In genomic region chr7:5488286-5488878, GRCh38 we compare ENCODE assay signal across 11 cellular contexts. TPM values are rescaled to one million over a fixed set of nuclear protein-coding genes. Genes with fewer than 3 reads are reported as not detected.
DNase-seq lines count a peak whose midpoint lies in the region; ATAC-seq, FAIRE-seq and TF ChIP-seq lines count a peak whose summit lies in the region.
"Had no signal": no experiment of that assay in that cellular context is flagged by ENCODE, and none has a peak within 500 bp of the region (broad histone marks: within the 10 kb centered on the region; RNA-seq: fewer than 3 reads in every experiment).

No MANE protein-coding gene starts in this region.

- TF ChIP-seq CTCF in CD8-positive, alpha-beta T cell (IDR thresholded peaks at IDR 0.05): no peak
- TF ChIP-seq CTCF in H1 (IDR thresholded peaks at IDR 0.05; ENCODE audit: control extremely low read depth in 1 of 3, insufficient read depth in 1 of 3, low read depth in 1 of 3, low read length in 3 of 3) (no peak), BE2C (IDR thresholded peaks at IDR 0.05; ENCODE audit: low read depth, low read length) (no peak)

- no peak overlapping the region; a peak in 1 of 22 replicates for H3K9ac ChIP-seq in BLaER1 treated with 17β-estradiol and CSF1 and Interleukin-3, amounts not matched to agents 10 nM and 100 nM
- no peak overlapping the region for H3K9ac ChIP-seq in H1 (replicated peaks in 1 of 4; ENCODE audit: extremely low read depth in 1 of 4, low read depth in 3 of 4, low read length in 3 of 4)

- no peak overlapping the region for H3K23ac ChIP-seq in H1 (ENCODE audit: insufficient read length)

- H3K4me2 ChIP-seq in BLaER1 treated with 17β-estradiol and CSF1 and Interleukin-3, amounts not matched to agents 10 nM and 100 nM: peak overlapping the region; percentile 87 to 100 (median 96); a peak in 21 of 22 replicates
- H3K4me2 ChIP-seq in H1 (ENCODE audit: insufficient read depth in 1 of 2, low read depth in 2 of 2, low read length in 2 of 2): no peak overlapping the region

- intact Hi-C loops in CD8-positive, alpha-beta T cell (cut with DNase I, micrococcal nuclease): no loop called here

- H4K20me1 ChIP-seq in BLaER1 treated with 17β-estradiol and CSF1 and Interleukin-3, amounts not matched to agents 10 nM and 100 nM: peaks cover 16 to 49% (median 39%) of the 10 kb centered on the region in 11 experiments; a peak in 19 of 22 replicates
- peaks cover 3 to 12% of the 10 kb centered on the region in 2 experiments for H4K20me1 ChIP-seq in H1 (replicated peaks in 1 of 2; ENCODE audit: control insufficient read depth in 1 of 2, insufficient read depth in 2 of 2, low read length in 2 of 2)

- H3K23me2 ChIP-seq in H1 (ENCODE audit: low read depth, low read length): no peaks in the 10 kb centered on the region

- no peak overlapping the region for H4K5ac ChIP-seq in H1 (ENCODE audit: insufficient read length, low read depth, low read length)

- no peak overlapping the region for H3K4ac ChIP-seq in H1 (replicated peaks; ENCODE audit: insufficient read length, low read depth, low read length)

- H3K27me3 ChIP-seq in BLaER1 treated with 17β-estradiol and CSF1 and Interleukin-3, amounts not matched to agents 10 nM and 100 nM: no peaks in the 10 kb centered on the region
- H3K27me3 ChIP-seq in CD8-positive, alpha-beta T cell (ENCODE audit: insufficient read depth, low read length): no peaks in the 10 kb centered on the region
- H3K27me3 ChIP-seq in H1 (replicated peaks in 1 of 4; ENCODE audit: control insufficient read depth in 3 of 4, extremely low read depth in 1 of 4, insufficient read depth in 3 of 4, low read length in 3 of 4) (no peaks in the 10 kb centered on the region), BE2C (no peaks in the 10 kb centered on the region), HAP-1 (ENCODE audit: low read depth) (no peaks in the 10 kb centered on the region)
- H3K27me3 ChIP-seq: cardiac muscle cell, transverse colon had no signal

- no peak for TF ChIP-seq RAD21 in H1 (IDR thresholded peaks at IDR 0.05 in 1 of 2, conservative IDR thresholded peaks at IDR 0.05 in 1 of 2; ENCODE audit: low read depth in 2 of 2, low read length in 2 of 2)

- peak overlapping the region; percentile 77 for H3K4me3 Mint-ChIP-seq in CD8-positive, alpha-beta T cell
- peak overlapping the region; percentile 77 for H3K4me3 Mint-ChIP-seq in T-helper 17 cell

- CTCF ChIA-PET in CD8-positive, alpha-beta T cell (lab: Charles Lee): interaction anchor here (0.8 kb wide), 1 partner anchor 71 kb away, joined by 4 read pairs; no protein-coding TSS in a partner anchor
- CTCF ChIA-PET in H1 (lab: Charles Lee; ENCODE audit: partially characterized antibody): interaction anchor here (0.6 to 1.1 kb wide), 5 partner anchors 37 to 318 kb away, joined by 3 read pairs; no protein-coding TSS in a partner anchor

- no peak overlapping the region for H3K4me3 ChIP-seq in BLaER1 treated with 17β-estradiol and CSF1 and Interleukin-3, amounts not matched to agents 10 nM and 100 nM
- H3K4me3 ChIP-seq in CD8-positive, alpha-beta T cell (ENCODE audit: low read depth, low read length): peak overlapping the region; percentile 58
- no peak overlapping the region for H3K4me3 ChIP-seq in H1 (ENCODE audit: extremely low read depth in 1 of 4, insufficient read depth in 2 of 4, low read depth in 3 of 4, low read length in 4 of 4)
- H3K4me3 ChIP-seq in BE2C (ENCODE audit: low read depth, low read length): no peak overlapping the region
- no peak overlapping the region for H3K4me3 ChIP-seq in HAP-1
- H3K4me3 ChIP-seq: cardiac muscle cell, transverse colon had no signal

- no peak overlapping the region for H3K27ac Mint-ChIP-seq in CD8-positive, alpha-beta T cell
- H3K27ac Mint-ChIP-seq in T-helper 17 cell: no peak overlapping the region

- H2AK5ac ChIP-seq in H1 (ENCODE audit: low read depth, low read length): no peak overlapping the region

- POLR2A ChIA-PET in CD8-positive, alpha-beta T cell (lab: Charles Lee): interaction anchor here (0.9 kb wide), 1 partner anchor 40 kb away, joined by 4 read pairs; no protein-coding TSS in a partner anchor
- POLR2A ChIA-PET in H1 (lab: Charles Lee; ENCODE audit: partially characterized antibody): interaction anchor here (0.7 to 1.0 kb wide), 2 partner anchors 30 to 64 kb away, joined by 3 to 5 read pairs; no protein-coding TSS in a partner anchor

- H3K27me3 Mint-ChIP-seq in CD8-positive, alpha-beta T cell (ENCODE audit: low read depth): no peaks in the 10 kb centered on the region
- H3K27me3 Mint-ChIP-seq in T-helper 17 cell: no peaks in the 10 kb centered on the region

- no peak overlapping the region for H3K27ac ChIP-seq in BLaER1 treated with 17β-estradiol and CSF1 and Interleukin-3, amounts not matched to agents 10 nM and 100 nM
- no peak overlapping the region for H3K27ac ChIP-seq in CD8-positive, alpha-beta T cell (ENCODE audit: low read depth, low read length)
- no peak overlapping the region; the same call in 1 of the 2 replicates for H3K27ac ChIP-seq in H1 (ENCODE audit: low read depth, low read length)
- H3K27ac ChIP-seq: cardiac muscle cell, transverse colon had no signal

- no peak overlapping the region for H2BK120ac ChIP-seq in H1 (replicated peaks; ENCODE audit: low read depth, low read length)

- H2BK20ac ChIP-seq in H1 (ENCODE audit: low read length): no peak overlapping the region

- no peak for TF ChIP-seq POLR2A in H1 (IDR thresholded peaks at IDR 0.05; ENCODE audit: control extremely low read depth in 1 of 2, low read depth in 2 of 2, low read length in 2 of 2)

- no peaks in the 10 kb centered on the region for H3K9me3 ChIP-seq in BLaER1 treated with 17β-estradiol and CSF1 and Interleukin-3, amounts not matched to agents 10 nM and 100 nM (replicated peaks in 1 of 11)
- H3K9me3 ChIP-seq in CD8-positive, alpha-beta T cell (ENCODE audit: low read length): no peaks in the 10 kb centered on the region
- H3K9me3 ChIP-seq in T-helper 17 cell (ENCODE audit: control insufficient read depth, low read length, poor library complexity, severe bottlenecking) (no peaks in the 10 kb centered on the region), H1 (ENCODE audit: insufficient read depth in 2 of 2, low read depth in 1 of 2, low read length in 1 of 2) (no peaks in the 10 kb centered on the region), BE2C (no peaks in the 10 kb centered on the region), HAP-1 (no peaks in the 10 kb centered on the region)
- H3K9me3 ChIP-seq: transverse colon had no signal

- H3K4me1 ChIP-seq in BLaER1 treated with 17β-estradiol and CSF1 and Interleukin-3, amounts not matched to agents 10 nM and 100 nM: peaks cover 34 to 76% (median 58%) of the 10 kb centered on the region in 10 experiments
- H3K4me1 ChIP-seq in CD8-positive, alpha-beta T cell (ENCODE audit: insufficient read depth, low read length): peaks cover 19% of the 10 kb centered on the region
- H3K4me1 ChIP-seq in H1 (replicated peaks in 1 of 4; ENCODE audit: control insufficient read depth in 3 of 4, insufficient read depth in 4 of 4, low read length in 3 of 4) (peaks cover 0 to 17% (median 12%) of the 10 kb centered on the region in 4 experiments; a peak in 5 of 7 replicates), BE2C (peaks cover 15% of the 10 kb centered on the region), HAP-1 (no peaks in the 10 kb centered on the region)

- no peak overlapping the region for H3K56ac ChIP-seq in H1 (replicated peaks; ENCODE audit: insufficient read length, low read depth, low read length)

- FAIRE-seq in H1 (lab: Jason Lieb, UNC): no peak
- FAIRE-seq: endothelial cell of umbilical vein had no signal

- H3K79me2 ChIP-seq in H1 (ENCODE audit: control insufficient read depth in 1 of 2, insufficient read depth in 2 of 2, low read length in 2 of 2): no peaks in the 10 kb centered on the region

- peaks cover 2% of the 10 kb centered on the region for H3K36me3 Mint-ChIP-seq in CD8-positive, alpha-beta T cell
- H3K36me3 Mint-ChIP-seq in T-helper 17 cell (ENCODE audit: low read depth): no peaks in the 10 kb centered on the region

- no peak overlapping the region for H4K91ac ChIP-seq in H1 (replicated peaks; ENCODE audit: insufficient read length, low read length)

- no peaks in the 10 kb centered on the region for H3K9me3 Mint-ChIP-seq in CD8-positive, alpha-beta T cell

- H3K4me1 Mint-ChIP-seq in CD8-positive, alpha-beta T cell (ENCODE audit: low read depth): peaks cover 31% of the 10 kb centered on the region
- peaks cover 12% of the 10 kb centered on the region for H3K4me1 Mint-ChIP-seq in T-helper 17 cell

- H3K36me3 ChIP-seq in BLaER1 treated with 17β-estradiol and CSF1 and Interleukin-3, amounts not matched to agents 10 nM and 100 nM: peaks cover 0 to 29% (median 9%) of the 10 kb centered on the region in 11 experiments; a peak in 12 of 22 replicates
- no peaks in the 10 kb centered on the region for H3K36me3 ChIP-seq in CD8-positive, alpha-beta T cell (ENCODE audit: insufficient read depth, low read length)
- peaks cover 0 to 4% (median 2%) of the 10 kb centered on the region in 4 experiments; a peak in 3 of 8 replicates for H3K36me3 ChIP-seq in H1 (ENCODE audit: control insufficient read depth in 2 of 4, insufficient read depth in 4 of 4, low read length in 3 of 4)
- H3K36me3 ChIP-seq in BE2C: 0 out of 2 replicates have a peak, but pooled peaks cover 2% of the 10 kb centered on the region
- 0 out of 2 replicates have a peak, but pooled peaks cover 2% of the 10 kb centered on the region for H3K36me3 ChIP-seq in HAP-1 (replicated peaks)
- H3K36me3 ChIP-seq: cardiac muscle cell, transverse colon had no signal

- no peak overlapping the region for H2BK12ac ChIP-seq in H1 (ENCODE audit: low read depth, low read length)

- in situ Hi-C loops in HAP-1 (cut with MboI; ENCODE audit: low sequenced_read_pairs): no loop called here

- no peak overlapping the region for H3K14ac ChIP-seq in H1 (ENCODE audit: insufficient read length)

- no peak overlapping the region for H2BK15ac ChIP-seq in H1 (ENCODE audit: low read length)

- H2AFZ ChIP-seq in H1 (ENCODE audit: low read length): no peak overlapping the region

- no peak overlapping the region for H3K18ac ChIP-seq in H1 (ENCODE audit: extremely low read depth, low read length)

- WGBS in H1 (ENCODE audit: extremely low coverage in 1 of 2, insufficient coverage in 1 of 2, insufficient read length in 1 of 2, insufficient replicate concordance in 2 of 2, low coverage in 1 of 2, low lambda C conversion rate in 2 of 2, missing lambda C conversion rate in 1 of 2), 2 experiments: 92% methylated on average over 26 of the region's 31 CpGs; no CpG with 5 or more reads in 1 of the 2 experiments

- TF ChIP-seq EP300 in H1 (IDR thresholded peaks at IDR 0.05; ENCODE audit: borderline replicate concordance in 1 of 2, low read depth in 2 of 2, low read length in 2 of 2): no peak

- no peak for ATAC-seq in CD8-positive, alpha-beta T cell
- ATAC-seq in T-helper 17 cell (no peak), GM21390 (IDR thresholded peaks at IDR 0.05; ENCODE audit: unreplicated experiment) (no peak)

- H3K79me1 ChIP-seq in H1 (ENCODE audit: low read depth, low read length): no peaks in the 10 kb centered on the region

- peak overlapping the region; percentile 49; the same call in 1 of the 2 replicates for H2BK5ac ChIP-seq in H1 (ENCODE audit: low read depth, low read length)

- peak in 1 of 7 experiments; percentile 31 for DNase-seq in CD8-positive, alpha-beta T cell
- DNase-seq in T-helper 17 cell (no peak), H1 (ENCODE audit: low read depth in 1 of 2, low spot score in 2 of 2) (no peak), BE2C (no peak), HAP-1 (ENCODE audit: low spot score in 2 of 2) (no peak)
- DNase-seq: activated gamma-delta T cell had no signal

- no peak overlapping the region; the same call in 1 of the 2 replicates for H4K8ac ChIP-seq in H1 (ENCODE audit: extremely low read depth, insufficient read depth, low read length)

RNA-seq across cellular contexts. Expression of gene FBXL18, which starts 25.2 kb away (rescaled TPM):
- 1 to 10 TPM; 6.7 to 7.9 TPM for total RNA-seq in CD8-positive, alpha-beta T cell
- total RNA-seq in T-helper 17 cell: 1 to 10 TPM; 9.7 TPM
- total RNA-seq in H1 (2021; fragmentation: NEBNext Ultra II Directional; extraction: Animal tissue kit (Norgen Biotek cat#: 25700)): 18.9 and 19.4 TPM in 2 replicates
- 12.9 and 21.8 TPM in 2 replicates for polyA plus RNA-seq in H1 (2011; rRNA removed)
- polyA plus RNA-seq in H1 (2011; cell fraction: cytosol; rRNA removed): 7.4 TPM
- 15.0 TPM for polyA plus RNA-seq in H1 (2011; cell fraction: nucleus; rRNA removed)
- 6.5 to 10.6 TPM (median 8.4 TPM) in 4 replicates for polyA plus RNA-seq in H1 (2012, experiment 1 of 2)
- polyA plus RNA-seq in H1 (2012, experiment 2 of 2): 7.4 TPM
- polyA plus RNA-seq in H1 (2013, experiment 1 of 2): 10.7 TPM
- 10.9 TPM for polyA plus RNA-seq in H1 (2013, experiment 2 of 2)
- 11.1 and 12.9 TPM in 2 replicates for polyA minus RNA-seq in H1 (2011; rRNA and poly(A)+ RNA removed)
- polyA minus RNA-seq in H1 (2011; cell fraction: cytosol; rRNA and poly(A)+ RNA removed): 13.1 TPM
- 18.4 TPM for polyA minus RNA-seq in H1 (2011; cell fraction: nucleus; rRNA and poly(A)+ RNA removed)
- 10.6 TPM for polyA plus RNA-seq in BE2C (2012; ENCODE audit: insufficient read depth, insufficient read length, low read depth)

RNA-seq across cellular contexts. Expression of gene ACTB, which starts 42.0 kb away (rescaled TPM):
- 1,000 to 10,000 TPM; 1,844 to 1,874 TPM for total RNA-seq in CD8-positive, alpha-beta T cell
- total RNA-seq in T-helper 17 cell: 1,000 to 10,000 TPM; 3,656 to 4,118 TPM
- 5,193 and 5,434 TPM in 2 replicates for total RNA-seq in H1 (2021; fragmentation: NEBNext Ultra II Directional; extraction: Animal tissue kit (Norgen Biotek cat#: 25700))
- polyA plus RNA-seq in H1 (2011; rRNA removed): 3,302 and 5,403 TPM in 2 replicates
- polyA plus RNA-seq in H1 (2011; cell fraction: cytosol; rRNA removed): 2,071 TPM
- 4,500 TPM for polyA plus RNA-seq in H1 (2011; cell fraction: nucleus; rRNA removed)
- polyA plus RNA-seq in H1 (2012, experiment 1 of 2): 6,137 to 6,485 TPM (median 6,195 TPM) in 4 replicates
- 10,957 TPM for polyA plus RNA-seq in H1 (2012, experiment 2 of 2)
- polyA plus RNA-seq in H1 (2013, experiment 1 of 2): 8,552 TPM
- polyA plus RNA-seq in H1 (2013, experiment 2 of 2): 8,467 TPM
- 2,491 and 4,199 TPM in 2 replicates for polyA minus RNA-seq in H1 (2011; rRNA and poly(A)+ RNA removed)
- polyA minus RNA-seq in H1 (2011; cell fraction: cytosol; rRNA and poly(A)+ RNA removed): 2,951 TPM
- 2,361 TPM for polyA minus RNA-seq in H1 (2011; cell fraction: nucleus; rRNA and poly(A)+ RNA removed)
- polyA plus RNA-seq in BE2C (2012; ENCODE audit: insufficient read depth, insufficient read length, low read depth): 7,387 TPM

Comparison
In these comparisons a context has a peak if more than half of its experiments do, and no peak if none do; other contexts are left out.
1. H3K4me2 ChIP-seq: peak in BLaER1 treated with 17β-estradiol and CSF1 and Interleukin-3, amounts not matched to agents 10 nM and 100 nM (11 of 11); none in H1 (0 of 2).